ENCODE assay signal across 14 cellular contexts in the genomic region with DNA sequence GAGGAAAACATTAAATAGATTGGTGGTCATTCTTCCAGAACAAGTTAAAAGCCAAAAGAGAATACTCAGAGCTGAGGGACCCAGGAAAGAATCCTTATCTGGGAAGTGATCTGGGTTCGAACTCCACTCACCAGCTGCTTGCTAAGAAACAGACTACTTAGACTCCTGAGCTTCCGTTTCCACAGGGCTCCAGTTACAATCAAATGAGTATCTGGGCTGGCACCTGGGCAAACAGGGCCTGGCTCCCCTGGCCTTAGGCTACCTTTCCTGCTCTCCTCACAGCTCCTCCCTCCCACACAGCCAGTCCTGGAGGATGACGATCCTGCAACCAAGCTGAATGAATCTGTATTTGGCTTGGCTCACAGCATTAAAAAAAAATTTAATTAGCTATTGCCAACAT. TPM values are rescaled to one million over a fixed set of nuclear protein-coding genes. Genes with fewer than 3 reads are reported as not detected.
DNase-seq lines count a peak whose midpoint lies in the region; TF ChIP-seq lines count a peak whose summit lies in the region.
"Had no signal": no experiment of that assay in that cellular context is flagged by ENCODE, and none has a peak within 500 bp of the region (broad histone marks: within the 10 kb centered on the region; RNA-seq: fewer than 3 reads in every experiment).

No MANE protein-coding gene starts in this region.

- H3K36me3 ChIP-seq in breast epithelium (no peaks in the 10 kb centered on the region), neural progenitor cell (no peaks in the 10 kb centered on the region)
- H3K36me3 ChIP-seq: gastrocnemius medialis had no signal

- H3K27me3 ChIP-seq in breast epithelium (no peaks in the 10 kb centered on the region), neural progenitor cell (no peaks in the 10 kb centered on the region)
- H3K27me3 ChIP-seq: gastrocnemius medialis had no signal

- H3K4me2 ChIP-seq in neural progenitor cell = no peak overlapping the region

- no peak overlapping the region for H3K9ac ChIP-seq in neural progenitor cell

- CTCF ChIA-PET in activated naive CD4-positive, alpha-beta T cell treated with anti-CD3 and anti-CD28 coated beads for 36 hours (lab: Charles Lee) = interaction anchor here (0.7 to 4.0 kb wide), 4 partner anchors 26 to 331 kb away, joined by 4 to 18 read pairs (median 8); no protein-coding TSS in a partner anchor

- peaks cover 27% of the 10 kb centered on the region for H3K9me3 Mint-ChIP-seq in neural progenitor cell
- H3K9me3 Mint-ChIP-seq in activated naive CD4-positive, alpha-beta T cell treated with anti-CD3 and anti-CD28 coated beads for 36 hours = no peaks in the 10 kb centered on the region

- peaks cover 47% of the 10 kb centered on the region for H3K79me2 ChIP-seq in neural progenitor cell (ENCODE audit: low read depth)

- H2AFZ ChIP-seq in neural progenitor cell (replicated peaks) = no peak overlapping the region

- H3K4me3 Mint-ChIP-seq in neural progenitor cell = peak overlapping the region; percentile 24
- no peak overlapping the region for H3K4me3 Mint-ChIP-seq in activated naive CD4-positive, alpha-beta T cell treated with anti-CD3 and anti-CD28 coated beads for 36 hours

- intact Hi-C loops in breast epithelium (cut with DNase I; ENCODE audit: low total_unique reads) (no loop called here), cardiac septum (cut with DNase I) (no loop called here)
- intact Hi-C loops in activated naive CD4-positive, alpha-beta T cell treated with anti-CD3 and anti-CD28 coated beads for 36 hours (cut with micrococcal nuclease) = no loop called here

- TF ChIP-seq CTCF in breast epithelium (IDR thresholded peaks at IDR 0.05) (no peak), neural progenitor cell (IDR thresholded peaks at IDR 0.05) (no peak)

- H3K4me1 ChIP-seq in breast epithelium = peaks cover 0 to 7% of the 10 kb centered on the region in 2 donors
- H3K4me1 ChIP-seq in neural progenitor cell = peaks cover 5% of the 10 kb centered on the region

- peaks cover 10% of the 10 kb centered on the region for H3K27me3 Mint-ChIP-seq in neural progenitor cell (ENCODE audit: insufficient read depth, low read depth)
- H3K27me3 Mint-ChIP-seq in activated naive CD4-positive, alpha-beta T cell treated with anti-CD3 and anti-CD28 coated beads for 36 hours (ENCODE audit: low read depth) = no peaks in the 10 kb centered on the region

- H3K4me1 Mint-ChIP-seq in neural progenitor cell = peaks cover 20% of the 10 kb centered on the region
- H3K4me1 Mint-ChIP-seq in activated naive CD4-positive, alpha-beta T cell treated with anti-CD3 and anti-CD28 coated beads for 36 hours (ENCODE audit: low read depth) = peaks cover 28% of the 10 kb centered on the region

- peaks cover 42% of the 10 kb centered on the region for H3K36me3 Mint-ChIP-seq in neural progenitor cell
- H3K36me3 Mint-ChIP-seq in activated naive CD4-positive, alpha-beta T cell treated with anti-CD3 and anti-CD28 coated beads for 36 hours (ENCODE audit: low read depth) = peaks cover 20% of the 10 kb centered on the region

- no peak for TF ChIP-seq POLR2A in breast epithelium (IDR thresholded peaks at IDR 0.05)

- peak; percentile 53 for DNase-seq in DMS53 (lab: John Stamatoyannopoulos, UW)
- no peak for DNase-seq in DMS53 treated with DMSO at 0.1 percent for 48 hours (lab: John Stamatoyannopoulos, UW; ENCODE audit: unreplicated experiment)
- DNase-seq in NCI-H2081 treated with DMSO at 0.1 percent for 48 hours (lab: John Stamatoyannopoulos, UW) = peak; percentile 31
- DNase-seq in breast epithelium (ENCODE audit: low spot score in 2 of 2) = peak; percentile 32 to 72
- no peak for DNase-seq in neural progenitor cell (ENCODE audit: low spot score)
- no peak for DNase-seq in hypothalamus (lab: John Stamatoyannopoulos, UW)
- DNase-seq in activated naive CD4-positive, alpha-beta T cell treated with anti-CD3 and anti-CD28 coated beads for 36 hours = no peak
- no peak for DNase-seq in cardiac septum (ENCODE audit: low spot score)
- DNase-seq: 8988T; activated gamma-delta T cell treated with Interleukin-2 at 50 U/mL for 16 hours; effector memory CD4-positive, alpha-beta T cell; gastrocnemius medialis; NCI-H524; SHP77 had no signal

- H3K27ac ChIP-seq in breast epithelium (no peak overlapping the region), neural progenitor cell (no peak overlapping the region)
- H3K27ac ChIP-seq: gastrocnemius medialis had no signal

- H3K9me3 ChIP-seq in breast epithelium = no peaks in the 10 kb centered on the region
- no peaks in the 10 kb centered on the region for H3K9me3 ChIP-seq in neural progenitor cell (ENCODE audit: low read depth)
- H3K9me3 ChIP-seq: gastrocnemius medialis had no signal

- H3K4me3 ChIP-seq in breast epithelium = no peak overlapping the region
- H3K4me3 ChIP-seq in neural progenitor cell = no peak overlapping the region
- H3K4me3 ChIP-seq: gastrocnemius medialis had no signal

- no peak overlapping the region for H3K27ac Mint-ChIP-seq in neural progenitor cell
- H3K27ac Mint-ChIP-seq in activated naive CD4-positive, alpha-beta T cell treated with anti-CD3 and anti-CD28 coated beads for 36 hours = no peak overlapping the region

- peaks cover 17% of the 10 kb centered on the region for H3F3A ChIP-seq in neural progenitor cell (ENCODE audit: low read depth)

- peaks cover 44% of the 10 kb centered on the region for H4K20me1 ChIP-seq in neural progenitor cell (ENCODE audit: low read depth)

RNA-seq across cellular contexts. Expression of gene MAPK9, which starts 2.5 kb away (rescaled TPM):
- 10 to 100 TPM; 31.2 to 37.9 (median 34.7) TPM for total RNA-seq in breast epithelium
- 31.5 and 40.6 TPM in 2 replicates for total RNA-seq in neural progenitor cell (ENCODE audit: low replicate concordance)
- total RNA-seq in activated naive CD4-positive, alpha-beta T cell treated with anti-CD3 and anti-CD28 coated beads for 36 hours = 10 to 100 TPM; 30.8 to 34.4 TPM
- 37.5 TPM for total RNA-seq in cardiac septum

Comparison
In these comparisons a context has a peak if more than half of its experiments do, and no peak if none do; other contexts are left out.
1. DNase-seq: peak in DMS53 (single experiment), NCI-H2081 treated with DMSO at 0.1 percent for 48 hours (single experiment) and breast epithelium (2 of 2); none in DMS53 treated with DMSO at 0.1 percent for 48 hours (single experiment), neural progenitor cell (single experiment), hypothalamus (0 of 51), activated naive CD4-positive, alpha-beta T cell treated with anti-CD3 and anti-CD28 coated beads for 36 hours (single experiment) and cardiac septum (single experiment).